In genomic region chr6:169841907-169842606, GRCh38 we compare ENCODE assay signal across 22 cellular contexts.
"Had no signal": no experiment of that assay in that cellular context is flagged by ENCODE, and none has a peak within 500 bp of the region (broad histone marks: within the 10 kb centered on the region; RNA-seq: fewer than 3 reads in every experiment).

No MANE protein-coding gene starts in this region.

- DNase-seq: activated CD4-positive, alpha-beta T cell treated with anti-CD3 and anti-CD28 coated beads, Interleukin-2, amount 50 U/mL, for 1 hour; activated CD4-positive, CD25-positive, alpha-beta regulatory T cell treated with anti-CD3 and anti-CD28 coated beads, Interleukin-2, amount 50 U/mL, for 72 hours; activated gamma-delta T cell; activated T-cell treated with anti-CD3 and anti-CD28 coated beads, Interleukin-2, amount 50 U/mL, for 24 hours; cerebellar nuclear complex; effector CD8-positive, alpha-beta T cell; heart left ventricle; kidney glomerular epithelial cell; left ventricle myocardium superior; mucosa of descending colon; naive thymus-derived CD8-positive, alpha-beta T cell; pancreas; sigmoid colon; stimulated activated CD4-positive, alpha-beta T cell treated with anti-CD3 and anti-CD28 coated beads, Interleukin-4, amount 100 ng/mL, for 4 hours; stimulated activated naive B cell treated with anti-CD40 and anti-IgM and Interleukin-4, amounts not matched to agents 10 μg/mL and 1 μg/mL and 100 μg/mL, for 72 hours; SW 1271; T-helper 2 cell; thyroid gland had no signal

- H3K36me3 ChIP-seq: ascending aorta, esophagus muscularis mucosa, gastroesophageal sphincter, heart left ventricle, pancreas, sigmoid colon, thyroid gland had no signal

- H3K9me3 ChIP-seq: ascending aorta, esophagus muscularis mucosa, gastroesophageal sphincter, heart left ventricle, mucosa of descending colon, pancreas, sigmoid colon, thyroid gland had no signal

- H3K27ac ChIP-seq: ascending aorta, esophagus muscularis mucosa, gastroesophageal sphincter, heart left ventricle, pancreas, sigmoid colon, thyroid gland, VCaP had no signal

- H3K27me3 ChIP-seq: ascending aorta, pancreas, thyroid gland had no signal

- ATAC-seq: gastroesophageal sphincter; heart left ventricle; left ventricle myocardium superior; mucosa of descending colon; naive thymus-derived CD8-positive, alpha-beta T cell; pancreas; stimulated activated naive B cell treated with anti-CD40 and anti-IgM and Interleukin-4, amounts not matched to agents 10 μg/mL and 1 μg/mL and 100 μg/mL, for 72 hours had no signal

- H3K4me1 ChIP-seq: ascending aorta, esophagus muscularis mucosa, gastroesophageal sphincter, pancreas, sigmoid colon, thyroid gland had no signal

- H3K4me3 ChIP-seq: ascending aorta, esophagus muscularis mucosa, gastroesophageal sphincter, heart left ventricle, mucosa of descending colon, pancreas, sigmoid colon, thyroid gland had no signal
